Comparison of ENCODE assay signal across 1 cellular context in the genomic region with DNA sequence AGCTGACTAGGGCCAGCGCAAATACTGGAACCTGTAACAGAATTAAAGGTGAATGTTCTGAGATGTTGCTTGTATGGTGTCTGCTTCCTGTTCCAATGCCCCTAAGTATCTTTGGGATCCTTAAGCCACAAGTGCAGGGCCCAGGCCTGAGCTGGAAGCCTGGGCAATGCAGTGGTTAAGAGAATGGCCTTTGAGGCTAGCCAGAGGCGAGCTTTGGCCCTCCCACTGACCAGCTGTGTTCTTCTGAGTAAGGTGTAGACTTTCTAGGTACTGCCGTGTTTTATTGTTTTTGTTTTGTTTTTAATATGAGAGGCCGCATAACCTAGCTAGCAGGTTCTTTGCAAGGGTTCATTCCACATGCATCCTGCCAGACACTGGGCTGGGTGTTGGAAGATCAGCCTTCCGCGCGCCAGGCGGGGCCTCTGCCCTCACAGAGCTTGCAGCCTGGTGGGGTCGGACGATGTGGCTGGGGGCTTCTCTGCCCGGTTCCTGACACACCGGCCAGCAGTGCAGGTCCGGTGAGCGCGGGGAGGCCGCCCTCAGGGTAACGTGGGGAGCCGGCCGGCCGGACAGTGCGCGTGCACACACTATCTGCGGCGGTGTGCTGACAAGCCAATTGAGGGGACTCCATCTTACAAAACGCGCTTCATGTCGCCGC.
TF ChIP-seq lines count a peak whose summit lies in the region.

No MANE protein-coding gene starts in this region.

TF ChIP-seq in HEK293, 187 proteins besides CTCF, POLR2A, EP300 and RAD21 (continued from another document and continues in another):
- no peak for TF ChIP-seq ZNF704 (tag by site-specific recombination; IDR thresholded peaks at IDR 0.05)
- no peak for TF ChIP-seq ZNF114 (tag by site-specific recombination; IDR thresholded peaks at IDR 0.05)
- no peak for TF ChIP-seq ZNF302 (tag by site-specific recombination; IDR thresholded peaks at IDR 0.05; ENCODE audit: low read depth)
- peak; percentile 61; the same call in 1 of the 2 replicates for TF ChIP-seq ZNF2 (tag by site-specific recombination; IDR thresholded peaks at IDR 0.05)
- peak; percentile 53; the same call in 1 of the 2 replicates for TF ChIP-seq ZBTB17 (tag by site-specific recombination; IDR thresholded peaks at IDR 0.05)
- peak; percentile 88 for TF ChIP-seq ZNF335 (tag by site-specific recombination; conservative IDR thresholded peaks at IDR 0.05)
- TF ChIP-seq ZNF558 (tag by site-specific recombination; IDR thresholded peaks at IDR 0.05): no peak
- no peak for TF ChIP-seq ZSCAN23 (tag by site-specific recombination; IDR thresholded peaks at IDR 0.05)
- no peak for TF ChIP-seq ZNF169 (tag by site-specific recombination; IDR thresholded peaks at IDR 0.05)
- no peak for TF ChIP-seq ZNF248 (tag by site-specific recombination; IDR thresholded peaks at IDR 0.05)
- TF ChIP-seq OSR2 (tag by site-specific recombination; IDR thresholded peaks at IDR 0.05): no peak
- TF ChIP-seq, protein P1, sequence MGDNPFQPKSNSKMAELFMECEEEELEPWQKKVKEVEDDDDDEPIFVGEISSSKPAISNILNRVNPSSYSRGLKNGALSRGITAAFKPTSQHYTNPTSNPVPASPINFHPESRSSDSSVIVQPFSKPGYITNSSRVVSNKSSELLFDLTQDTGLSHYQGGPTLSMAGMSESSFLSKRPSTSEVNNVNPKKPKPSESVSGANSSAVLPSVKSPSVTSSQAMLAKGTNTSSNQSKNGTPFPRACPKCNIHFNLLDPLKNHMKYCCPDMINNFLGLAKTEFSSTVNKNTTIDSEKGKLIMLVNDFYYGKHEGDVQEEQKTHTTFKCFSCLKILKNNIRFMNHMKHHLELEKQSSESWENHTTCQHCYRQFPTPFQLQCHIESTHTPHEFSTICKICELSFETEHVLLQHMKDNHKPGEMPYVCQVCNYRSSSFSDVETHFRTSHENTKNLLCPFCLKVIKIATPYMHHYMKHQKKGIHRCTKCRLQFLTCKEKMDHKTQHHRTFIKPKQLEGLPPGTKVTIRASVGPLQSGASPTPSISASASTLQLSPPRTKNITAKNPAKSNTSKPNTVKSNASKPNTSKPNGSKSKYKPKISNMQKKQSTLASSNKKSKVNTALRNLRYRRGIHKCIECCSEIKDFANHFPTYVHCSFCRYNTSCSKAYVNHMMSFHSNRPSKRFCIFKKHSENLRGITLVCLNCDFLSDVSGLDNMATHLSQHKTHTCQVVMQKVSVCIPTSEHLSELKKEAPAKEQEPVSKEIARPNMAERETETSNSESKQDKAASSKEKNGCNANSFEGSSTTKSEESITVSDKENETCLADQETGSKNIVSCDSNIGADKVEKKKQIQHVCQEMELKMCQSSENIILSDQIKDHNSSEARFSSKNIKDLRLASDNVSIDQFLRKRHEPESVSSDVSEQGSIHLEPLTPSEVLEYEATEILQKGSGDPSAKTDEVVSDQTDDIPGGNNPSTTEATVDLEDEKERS (tag by site-specific recombination; IDR thresholded peaks at IDR 0.05): no peak
- no peak for TF ChIP-seq ZSCAN30 (tag by site-specific recombination; IDR thresholded peaks at IDR 0.05)
- TF ChIP-seq ZNF600 (tag by site-specific recombination; IDR thresholded peaks at IDR 0.05): peak; percentile 61
- TF ChIP-seq, protein P2, sequence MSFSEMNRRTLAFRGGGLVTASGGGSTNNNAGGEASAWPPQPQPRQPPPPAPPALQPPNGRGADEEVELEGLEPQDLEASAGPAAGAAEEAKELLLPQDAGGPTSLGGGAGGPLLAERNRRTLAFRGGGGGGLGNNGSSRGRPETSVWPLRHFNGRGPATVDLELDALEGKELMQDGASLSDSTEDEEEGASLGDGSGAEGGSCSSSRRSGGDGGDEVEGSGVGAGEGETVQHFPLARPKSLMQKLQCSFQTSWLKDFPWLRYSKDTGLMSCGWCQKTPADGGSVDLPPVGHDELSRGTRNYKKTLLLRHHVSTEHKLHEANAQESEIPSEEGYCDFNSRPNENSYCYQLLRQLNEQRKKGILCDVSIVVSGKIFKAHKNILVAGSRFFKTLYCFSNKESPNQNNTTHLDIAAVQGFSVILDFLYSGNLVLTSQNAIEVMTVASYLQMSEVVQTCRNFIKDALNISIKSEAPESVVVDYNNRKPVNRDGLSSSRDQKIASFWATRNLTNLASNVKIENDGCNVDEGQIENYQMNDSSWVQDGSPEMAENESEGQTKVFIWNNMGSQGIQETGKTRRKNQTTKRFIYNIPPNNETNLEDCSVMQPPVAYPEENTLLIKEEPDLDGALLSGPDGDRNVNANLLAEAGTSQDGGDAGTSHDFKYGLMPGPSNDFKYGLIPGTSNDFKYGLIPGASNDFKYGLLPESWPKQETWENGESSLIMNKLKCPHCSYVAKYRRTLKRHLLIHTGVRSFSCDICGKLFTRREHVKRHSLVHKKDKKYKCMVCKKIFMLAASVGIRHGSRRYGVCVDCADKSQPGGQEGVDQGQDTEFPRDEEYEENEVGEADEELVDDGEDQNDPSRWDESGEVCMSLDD (tag by site-specific recombination; IDR thresholded peaks at IDR 0.05): 0 out of 2 replicates have a peak, but pooled peaks have one; percentile 17
- TF ChIP-seq, protein P3, sequence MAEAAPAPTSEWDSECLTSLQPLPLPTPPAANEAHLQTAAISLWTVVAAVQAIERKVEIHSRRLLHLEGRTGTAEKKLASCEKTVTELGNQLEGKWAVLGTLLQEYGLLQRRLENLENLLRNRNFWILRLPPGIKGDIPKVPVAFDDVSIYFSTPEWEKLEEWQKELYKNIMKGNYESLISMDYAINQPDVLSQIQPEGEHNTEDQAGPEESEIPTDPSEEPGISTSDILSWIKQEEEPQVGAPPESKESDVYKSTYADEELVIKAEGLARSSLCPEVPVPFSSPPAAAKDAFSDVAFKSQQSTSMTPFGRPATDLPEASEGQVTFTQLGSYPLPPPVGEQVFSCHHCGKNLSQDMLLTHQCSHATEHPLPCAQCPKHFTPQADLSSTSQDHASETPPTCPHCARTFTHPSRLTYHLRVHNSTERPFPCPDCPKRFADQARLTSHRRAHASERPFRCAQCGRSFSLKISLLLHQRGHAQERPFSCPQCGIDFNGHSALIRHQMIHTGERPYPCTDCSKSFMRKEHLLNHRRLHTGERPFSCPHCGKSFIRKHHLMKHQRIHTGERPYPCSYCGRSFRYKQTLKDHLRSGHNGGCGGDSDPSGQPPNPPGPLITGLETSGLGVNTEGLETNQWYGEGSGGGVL (tag by site-specific recombination; IDR thresholded peaks at IDR 0.05): no peak
- no peak for TF ChIP-seq ZNF10 (tag by site-specific recombination; IDR thresholded peaks at IDR 0.05)
- no peak for TF ChIP-seq ZNF146 (tag by site-specific recombination; IDR thresholded peaks at IDR 0.05)
- TF ChIP-seq ZNF549 (tag by site-specific recombination; IDR thresholded peaks at IDR 0.05): no peak
- peak; percentile 92 for TF ChIP-seq YY1 (tag by site-specific recombination; IDR thresholded peaks at IDR 0.05)
- TF ChIP-seq, protein P4, sequence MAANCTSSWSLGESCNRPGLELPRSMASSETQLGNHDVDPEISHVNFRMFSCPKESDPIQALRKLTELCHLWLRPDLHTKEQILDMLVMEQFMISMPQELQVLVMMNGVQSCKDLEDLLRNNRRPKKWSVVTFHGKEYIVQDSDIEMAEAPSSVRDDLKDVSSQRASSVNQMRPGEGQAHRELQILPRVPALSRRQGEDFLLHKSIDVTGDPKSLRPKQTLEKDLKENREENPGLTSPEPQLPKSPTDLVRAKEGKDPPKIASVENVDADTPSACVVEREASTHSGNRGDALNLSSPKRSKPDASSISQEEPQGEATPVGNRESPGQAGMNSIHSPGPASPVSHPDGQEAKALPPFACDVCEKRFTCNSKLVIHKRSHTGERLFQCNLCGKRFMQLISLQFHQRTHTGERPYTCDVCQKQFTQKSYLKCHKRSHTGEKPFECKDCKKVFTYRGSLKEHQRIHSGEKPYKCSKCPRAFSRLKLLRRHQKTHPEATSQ (tag by site-specific recombination; IDR thresholded peaks at IDR 0.05): 0 out of 2 replicates have a peak, but pooled peaks have one; percentile 49
- peak; percentile 87; the same call in 1 of the 2 replicates for TF ChIP-seq ZNF341 (tag by site-specific recombination; IDR thresholded peaks at IDR 0.05; ENCODE audit: low read depth)
- TF ChIP-seq SCRT2 (tag by site-specific recombination; IDR thresholded peaks at IDR 0.05): peak; percentile 44; the same call in 1 of the 2 replicates
- TF ChIP-seq HOXD13 (CRISPR knock-in tag; IDR thresholded peaks at IDR 0.05; ENCODE audit: borderline replicate concordance): no peak
- TF ChIP-seq PRDM1 (tag by site-specific recombination; IDR thresholded peaks at IDR 0.05): no peak
- no peak for TF ChIP-seq ZNF654 (tag by site-specific recombination; IDR thresholded peaks at IDR 0.05; ENCODE audit: low read depth)
- TF ChIP-seq ZNF596 (tag by site-specific recombination; IDR thresholded peaks at IDR 0.05): 0 out of 2 replicates have a peak, but pooled peaks have one; percentile 19
- no peak for TF ChIP-seq SP2 (tag by site-specific recombination; IDR thresholded peaks at IDR 0.05)
- 0 out of 2 replicates have a peak, but pooled peaks have one; percentile 13 for TF ChIP-seq PBX3 (CRISPR knock-in tag; IDR thresholded peaks at IDR 0.05)
- TF ChIP-seq ZNF623 (tag by site-specific recombination; IDR thresholded peaks at IDR 0.05): no peak
- TF ChIP-seq ZNF423 (tag by site-specific recombination; IDR thresholded peaks at IDR 0.05): no peak
- TF ChIP-seq ZNF133 (tag by site-specific recombination; IDR thresholded peaks at IDR 0.05): no peak
- no peak for TF ChIP-seq OVOL3 (tag by site-specific recombination; IDR thresholded peaks at IDR 0.05)
- no peak for TF ChIP-seq ZNF658 (tag by site-specific recombination; IDR thresholded peaks at IDR 0.05)
- TF ChIP-seq ZNF580 (tag by site-specific recombination; IDR thresholded peaks at IDR 0.05): no peak
- TF ChIP-seq ZSCAN18 (tag by site-specific recombination; IDR thresholded peaks at IDR 0.05): no peak
- TF ChIP-seq PRDM4 (tag by site-specific recombination; IDR thresholded peaks at IDR 0.05): no peak
- no peak for TF ChIP-seq ZNF621 (tag by site-specific recombination; IDR thresholded peaks at IDR 0.05)
- no peak for TF ChIP-seq MYNN (tag by site-specific recombination; IDR thresholded peaks at IDR 0.05; ENCODE audit: borderline replicate concordance)
- TF ChIP-seq BCL11A (tag by site-specific recombination; IDR thresholded peaks at IDR 0.05; ENCODE audit: low read depth): no peak
- TF ChIP-seq, protein P5, sequence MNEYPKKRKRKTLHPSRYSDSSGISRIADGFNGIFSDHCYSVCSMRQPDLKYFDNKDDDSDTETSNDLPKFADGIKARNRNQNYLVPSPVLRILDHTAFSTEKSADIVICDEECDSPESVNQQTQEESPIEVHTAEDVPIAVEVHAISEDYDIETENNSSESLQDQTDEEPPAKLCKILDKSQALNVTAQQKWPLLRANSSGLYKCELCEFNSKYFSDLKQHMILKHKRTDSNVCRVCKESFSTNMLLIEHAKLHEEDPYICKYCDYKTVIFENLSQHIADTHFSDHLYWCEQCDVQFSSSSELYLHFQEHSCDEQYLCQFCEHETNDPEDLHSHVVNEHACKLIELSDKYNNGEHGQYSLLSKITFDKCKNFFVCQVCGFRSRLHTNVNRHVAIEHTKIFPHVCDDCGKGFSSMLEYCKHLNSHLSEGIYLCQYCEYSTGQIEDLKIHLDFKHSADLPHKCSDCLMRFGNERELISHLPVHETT (tag by site-specific recombination; IDR thresholded peaks at IDR 0.05): no peak
- TF ChIP-seq ZNF610 (tag by site-specific recombination; IDR thresholded peaks at IDR 0.05; ENCODE audit: borderline replicate concordance): peak; percentile 65
